19 cellular contexts compared by ENCODE assay signal in the genomic region with DNA sequence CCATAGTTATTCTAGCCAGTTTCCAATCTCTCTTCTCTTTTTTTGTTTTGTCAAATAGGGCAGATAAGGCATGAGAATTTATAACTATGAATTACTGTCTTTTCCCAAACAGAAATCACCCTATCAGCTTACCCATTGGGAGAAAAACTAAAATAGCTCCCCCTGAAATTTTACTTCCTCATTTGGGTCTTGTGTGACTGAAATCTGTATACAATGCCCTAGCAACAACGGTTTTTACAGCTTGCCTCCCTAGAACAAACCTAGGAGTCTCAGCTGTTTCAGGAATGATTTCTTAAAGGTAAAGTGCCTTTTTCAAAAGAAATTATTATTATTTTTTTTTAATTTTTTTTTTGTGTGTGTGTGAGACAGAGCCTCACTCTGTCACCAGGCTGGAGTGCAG. TPM values are rescaled to one million over a fixed set of nuclear protein-coding genes. Genes with fewer than 3 reads are reported as not detected.
"Had no signal": no experiment of that assay in that cellular context is flagged by ENCODE, and none has a peak within 500 bp of the region (broad histone marks: within the 10 kb centered on the region; RNA-seq: fewer than 3 reads in every experiment).

No MANE protein-coding gene starts in this region.

- H3K4me3 ChIP-seq: ascending aorta, breast epithelium, esophagus squamous epithelium, left ventricle myocardium inferior, mucosa of descending colon, tibial artery had no signal

- H3K4me1 ChIP-seq: ascending aorta, breast epithelium, esophagus squamous epithelium, left ventricle myocardium inferior, tibial artery had no signal

- H3K27ac ChIP-seq: ascending aorta, breast epithelium, esophagus squamous epithelium, left ventricle myocardium inferior, tibial artery had no signal

- H3K36me3 ChIP-seq: ascending aorta, breast epithelium, esophagus squamous epithelium, left ventricle myocardium inferior, tibial artery had no signal

- DNase-seq: activated CD4-positive, alpha-beta T cell treated with anti-CD3 and anti-CD28 coated beads, Interleukin-2, amount 50 U/mL, for 4 hours; activated CD4-positive, CD25-positive, alpha-beta regulatory T cell treated with anti-CD3 and anti-CD28 coated beads, Interleukin-2, amount 50 U/mL, for 72 hours; activated naive CD4-positive, alpha-beta T cell treated with anti-CD3 and anti-CD28 coated beads for 36 hours; activated naive CD8-positive, alpha-beta T cell treated with anti-CD3 and anti-CD28 coated beads, Interleukin-2, amount 50 U/mL, for 24 hours; cerebellar nuclear complex; effector CD8-positive, alpha-beta T cell; esophagus squamous epithelium; glutamatergic neuron; left ventricle myocardium inferior; mucosa of descending colon; naive thymus-derived CD8-positive, alpha-beta T cell; tibial artery had no signal

- H3K9me3 ChIP-seq: ascending aorta, breast epithelium, esophagus squamous epithelium, mucosa of descending colon, tibial artery had no signal

- H3K27me3 ChIP-seq: ascending aorta, breast epithelium, esophagus squamous epithelium, tibial artery had no signal

- ATAC-seq: activated naive CD8-positive, alpha-beta T cell treated with anti-CD3 and anti-CD28 coated beads, Interleukin-2, amount 50 U/mL, for 24 hours; activated T-helper 17 cell treated with anti-CD3 and anti-CD28 coated beads, Interleukin-2, amount 50 U/mL, for 72 hours; mucosa of descending colon; naive thymus-derived CD8-positive, alpha-beta T cell; stimulated activated effector memory CD8-positive, alpha-beta T cell treated with anti-CD3 and anti-CD28 coated beads, Interleukin-12 subunit alpha, Interleukin-12 subunit beta, amount 100 ng/mL, for 72 hours had no signal

RNA-seq across cellular contexts. Expression of a gene that starts 56.8 kb away (rescaled TPM):
- total RNA-seq: activated naive CD4-positive, alpha-beta T cell treated with anti-CD3 and anti-CD28 coated beads for 36 hours; ascending aorta; endothelial cell of umbilical vein; fibroblast of villous mesenchyme; kidney epithelial cell had no signal
- polyA plus RNA-seq: endothelial cell of umbilical vein had no signal
